10 cellular contexts compared by ENCODE assay signal in genomic region chr10:101775273-101776131, GRCh38. TPM values are rescaled to one million over a fixed set of nuclear protein-coding genes. Genes with fewer than 3 reads are reported as not detected.
DNase-seq lines count a peak whose midpoint lies in the region; ATAC-seq, FAIRE-seq and TF ChIP-seq lines count a peak whose summit lies in the region.
"Had no signal": no experiment of that assay in that cellular context is flagged by ENCODE, and none has a peak within 500 bp of the region (broad histone marks: within the 10 kb centered on the region; RNA-seq: fewer than 3 reads in every experiment).

Gene FGF8, minus strand, starts transcription at chr10:101776114. Its CDS starts 214 bp downstream, at chr10:101775900.

- H3K4me3 ChIP-seq in H1 (ENCODE audit: extremely low read depth in 1 of 4, insufficient read depth in 2 of 4, low read depth in 3 of 4, low read length in 4 of 4): peak within 1 kb of the TSS; percentile 29 to 58 (median 36)
- peak within 1 kb of the TSS; percentile 47 for H3K4me3 ChIP-seq in trophoblast cell (ENCODE audit: low read depth, low read length)

- peak within 1 kb of the TSS; percentile 71; the same call in 1 of the 2 replicates for H2BK12ac ChIP-seq in H1 (ENCODE audit: low read depth, low read length)
- H2BK12ac ChIP-seq in trophoblast cell (ENCODE audit: low read length): no peak within 1 kb of the TSS

- FAIRE-seq in HTR-8/SVneo (lab: Jason Lieb, UNC) (peak; percentile 58), H1 (lab: Jason Lieb, UNC) (no peak)

- H3K4ac ChIP-seq in H1 (replicated peaks; ENCODE audit: insufficient read length, low read depth, low read length) (no peak within 1 kb of the TSS), trophoblast cell (ENCODE audit: low read depth, low read length) (no peak within 1 kb of the TSS)

- DNase-seq in D341Med (ENCODE audit: low spot score): peak; percentile 58
- no peak for DNase-seq in HTR-8/SVneo (ENCODE audit: insufficient read length, low spot score)
- peak in 1 of 2 experiments; percentile 49 for DNase-seq in H1 (ENCODE audit: low read depth in 1 of 2, low spot score in 2 of 2)
- DNase-seq in trophoblast cell: peak in 1 of 2 donors; percentile 8
- DNase-seq in activated gamma-delta T cell (lab: John Stamatoyannopoulos, UW): no peak
- DNase-seq in NCI-H2227 treated with DMSO at 0.1 percent for 48 hours (lab: John Stamatoyannopoulos, UW): no peak
- DNase-seq: dermis blood vessel endothelial cell, kidney glomerular epithelial cell had no signal

- no peak for TF ChIP-seq POLR2A in H1 (IDR thresholded peaks at IDR 0.05; ENCODE audit: control extremely low read depth in 1 of 2, low read depth in 2 of 2, low read length in 2 of 2)

- no peaks in the 10 kb centered on the region for H3K9me3 ChIP-seq in H1 (ENCODE audit: insufficient read depth in 2 of 2, low read depth in 1 of 2, low read length in 1 of 2)
- peaks cover 13% of the 10 kb centered on the region for H3K9me3 ChIP-seq in trophoblast cell (ENCODE audit: insufficient read depth, low read depth, low read length)

- H2AK5ac ChIP-seq in H1 (ENCODE audit: low read depth, low read length) (no peak within 1 kb of the TSS), trophoblast cell (ENCODE audit: low read length) (no peak within 1 kb of the TSS)

- no peaks in the 10 kb centered on the region for H3K79me2 ChIP-seq in H1 (ENCODE audit: control insufficient read depth in 1 of 2, insufficient read depth in 2 of 2, low read length in 2 of 2)
- H3K79me2 ChIP-seq in trophoblast cell (ENCODE audit: control insufficient read depth, insufficient read depth, low read length, poor library complexity): no peaks in the 10 kb centered on the region

- no peak for TF ChIP-seq RAD21 in H1 (IDR thresholded peaks at IDR 0.05 in 1 of 2, conservative IDR thresholded peaks at IDR 0.05 in 1 of 2; ENCODE audit: low read depth in 2 of 2, low read length in 2 of 2)

- H4K20me1 ChIP-seq in H1 (replicated peaks in 1 of 2; ENCODE audit: control insufficient read depth in 1 of 2, insufficient read depth in 2 of 2, low read length in 2 of 2): peaks cover 4 to 24% of the 10 kb centered on the region in 2 experiments

- no peak within 1 kb of the TSS for H3K9ac ChIP-seq in H1 (replicated peaks in 1 of 4; ENCODE audit: extremely low read depth in 1 of 4, low read depth in 3 of 4, low read length in 3 of 4)
- no peak within 1 kb of the TSS for H3K9ac ChIP-seq in trophoblast cell (ENCODE audit: low read length)

- H4K91ac ChIP-seq in H1 (replicated peaks; ENCODE audit: insufficient read length, low read length) (no peak within 1 kb of the TSS), trophoblast cell (ENCODE audit: low read depth, low read length) (no peak within 1 kb of the TSS)

- no peaks in the 10 kb centered on the region; the same call in 1 of the 2 replicates for H3K79me1 ChIP-seq in H1 (ENCODE audit: low read depth, low read length)
- no peaks in the 10 kb centered on the region for H3K79me1 ChIP-seq in trophoblast cell (ENCODE audit: low read length)

- peak within 1 kb of the TSS; percentile 51 for H4K8ac ChIP-seq in H1 (ENCODE audit: extremely low read depth, insufficient read depth, low read length)
- no peak within 1 kb of the TSS for H4K8ac ChIP-seq in trophoblast cell (ENCODE audit: low read depth, low read length)

- POLR2A ChIA-PET in H1 (lab: Charles Lee; ENCODE audit: partially characterized antibody): interaction anchor here (1.7 to 3.4 kb wide), 2 partner anchors 9 to 42 kb away, joined by 8 to 13 read pairs; partner anchors contain the start of genes NPM3 and OGA

- H3K27me3 ChIP-seq in H1 (replicated peaks in 1 of 4; ENCODE audit: control insufficient read depth in 3 of 4, extremely low read depth in 1 of 4, insufficient read depth in 3 of 4, low read length in 3 of 4) (peaks cover 50 to 80% (median 73%) of the 10 kb centered on the region in 4 experiments), trophoblast cell (ENCODE audit: insufficient read depth, low read length) (peaks cover 71% of the 10 kb centered on the region)

- H3K23ac ChIP-seq in H1 (ENCODE audit: insufficient read length) (no peak within 1 kb of the TSS), trophoblast cell (ENCODE audit: low read length) (no peak within 1 kb of the TSS)

- no peak within 1 kb of the TSS for H4K5ac ChIP-seq in H1 (ENCODE audit: insufficient read length, low read depth, low read length)

- H3K14ac ChIP-seq in H1 (ENCODE audit: insufficient read length): no peak within 1 kb of the TSS
- H3K14ac ChIP-seq in trophoblast cell (ENCODE audit: low read length): no peak within 1 kb of the TSS

- H3K4me1 ChIP-seq in H1 (replicated peaks in 1 of 4; ENCODE audit: control insufficient read depth in 3 of 4, insufficient read depth in 4 of 4, low read length in 3 of 4) (peaks cover 21 to 43% (median 34%) of the 10 kb centered on the region in 4 experiments), trophoblast cell (ENCODE audit: control insufficient read depth in 1 of 2, insufficient read depth in 2 of 2, low read length in 2 of 2) (peaks cover 8 to 16% of the 10 kb centered on the region in 2 experiments)

- no peak within 1 kb of the TSS for H2BK20ac ChIP-seq in H1 (ENCODE audit: low read length)

- H2AFZ ChIP-seq in H1 (ENCODE audit: low read length): no peak within 1 kb of the TSS
- no peak within 1 kb of the TSS for H2AFZ ChIP-seq in trophoblast cell (ENCODE audit: insufficient read depth, low read length, poor library complexity)

- no peak for TF ChIP-seq EP300 in H1 (IDR thresholded peaks at IDR 0.05; ENCODE audit: borderline replicate concordance in 1 of 2, low read depth in 2 of 2, low read length in 2 of 2)

- H3K27ac ChIP-seq in H1 (ENCODE audit: low read depth, low read length) (no peak within 1 kb of the TSS), trophoblast cell (ENCODE audit: low read depth, low read length) (no peak within 1 kb of the TSS)
- H3K27ac ChIP-seq: RWPE1 had no signal

- no peak for TF ChIP-seq CTCF in H1 (IDR thresholded peaks at IDR 0.05; ENCODE audit: control extremely low read depth in 1 of 3, insufficient read depth in 1 of 3, low read depth in 1 of 3, low read length in 3 of 3)

- H3K56ac ChIP-seq in H1 (replicated peaks; ENCODE audit: insufficient read length, low read depth, low read length): no peak within 1 kb of the TSS

- CTCF ChIA-PET in H1 (lab: Charles Lee; ENCODE audit: partially characterized antibody): interaction anchor here (1.4 to 9.2 kb wide), 7 partner anchors 8 to 220 kb away, joined by 3 to 100 read pairs (median 30); partner anchors contain the start of gene NPM3

- H2BK15ac ChIP-seq in H1 (ENCODE audit: low read length): peak within 1 kb of the TSS; percentile 72

- H2BK5ac ChIP-seq in H1 (ENCODE audit: low read depth, low read length) (no peak within 1 kb of the TSS), trophoblast cell (ENCODE audit: low read depth, low read length, poor library complexity) (no peak within 1 kb of the TSS)

- H2BK120ac ChIP-seq in H1 (replicated peaks; ENCODE audit: low read depth, low read length) (no peak within 1 kb of the TSS), trophoblast cell (ENCODE audit: insufficient read depth, low read length, poor library complexity) (no peak within 1 kb of the TSS)

- ATAC-seq in HG03460 (IDR thresholded peaks at IDR 0.05; ENCODE audit: unreplicated experiment): no peak

- H3K4me2 ChIP-seq in H1 (ENCODE audit: insufficient read depth in 1 of 2, low read depth in 2 of 2, low read length in 2 of 2): peak within 1 kb of the TSS; percentile 47 to 76
- peak within 1 kb of the TSS; percentile 57 for H3K4me2 ChIP-seq in trophoblast cell (ENCODE audit: low read length)

- H3K18ac ChIP-seq in H1 (ENCODE audit: extremely low read depth, low read length) (no peak within 1 kb of the TSS; the same call in 1 of the 2 replicates), trophoblast cell (ENCODE audit: low read length) (no peak within 1 kb of the TSS)

- H3K36me3 ChIP-seq in H1 (ENCODE audit: control insufficient read depth in 2 of 4, insufficient read depth in 4 of 4, low read length in 3 of 4): no peaks in the 10 kb centered on the region; a peak in 1 of 8 replicates
- H3K36me3 ChIP-seq in trophoblast cell (ENCODE audit: control insufficient read depth in 1 of 2, insufficient read depth in 2 of 2, low read length in 2 of 2): peaks cover 0 to 3% of the 10 kb centered on the region in 2 experiments

- no peak within 1 kb of the TSS for H4K12ac ChIP-seq in trophoblast cell (ENCODE audit: low read depth, low read length)

- 2% methylated on average over 66 of the region's 95 CpGs; no CpG with 5 or more reads in 1 of the 2 experiments for WGBS in H1 (ENCODE audit: extremely low coverage in 1 of 2, insufficient coverage in 1 of 2, insufficient read length in 1 of 2, insufficient replicate concordance in 2 of 2, low coverage in 1 of 2, low lambda C conversion rate in 2 of 2, missing lambda C conversion rate in 1 of 2), 2 experiments
- no CpG with 5 or more reads among the region's 95 CpGs for WGBS in trophoblast cell (ENCODE audit: extremely low coverage, insufficient coverage, insufficient read length)

- peaks cover 21% of the 10 kb centered on the region for H3K23me2 ChIP-seq in H1 (ENCODE audit: low read depth, low read length)

TF ChIP-seq in H1, 55 proteins besides CTCF, POLR2A, EP300 and RAD21:
- TF ChIP-seq TAF1 (IDR thresholded peaks at IDR 0.05; ENCODE audit: low read depth, low read length): no peak
- peak; percentile 67 for TF ChIP-seq EZH2 (IDR thresholded peaks at IDR 0.05; ENCODE audit: low read depth, low read length, severe bottlenecking)
- peak; percentile 85 for TF ChIP-seq SUZ12 (IDR thresholded peaks at IDR 0.05; ENCODE audit: low read length)
- peak; percentile 40 for TF ChIP-seq KDM4A (IDR thresholded peaks at IDR 0.05; ENCODE audit: low read depth, low read length, severe bottlenecking)
TF ChIP-seq in H1: peak in this region for 3.

RNA-seq across cellular contexts. Expression of gene FGF8, which starts in this region (rescaled TPM):
- total RNA-seq in H1 (2021; fragmentation: NEBNext Ultra II Directional; extraction: Animal tissue kit (Norgen Biotek cat#: 25700)): 3.9 and 4.1 TPM in 2 replicates
- polyA plus RNA-seq in H1 (2011; rRNA removed): 1.1 and 1.7 TPM in 2 replicates
- 1.5 TPM for polyA plus RNA-seq in H1 (2011; cell fraction: cytosol; rRNA removed)
- polyA plus RNA-seq in H1 (2011; cell fraction: nucleus; rRNA removed): 2.1 TPM
- 1.0 to 2.0 TPM (median 1.2 TPM) in 4 replicates for polyA plus RNA-seq in H1 (2012, experiment 1 of 2)
- polyA plus RNA-seq in H1 (2012, experiment 2 of 2): 0.62 TPM
- polyA plus RNA-seq in H1 (2013, experiment 1 of 2): 2.9 TPM
- 3.8 TPM for polyA plus RNA-seq in H1 (2013, experiment 2 of 2)
- 0.98 and 1.4 TPM in 2 replicates for polyA minus RNA-seq in H1 (2011; rRNA and poly(A)+ RNA removed)
- not detected for polyA minus RNA-seq in H1 (2011; cell fraction: cytosol; rRNA and poly(A)+ RNA removed)
- polyA minus RNA-seq in H1 (2011; cell fraction: nucleus; rRNA and poly(A)+ RNA removed): 1.4 TPM
- polyA plus RNA-seq in trophoblast cell (2013): 0.07 TPM in 1 of 2 replicates, not detected in the other
- total RNA-seq: dermis blood vessel endothelial cell had no signal
